ENCODE assay signal across 20 cellular contexts in the genomic region with DNA sequence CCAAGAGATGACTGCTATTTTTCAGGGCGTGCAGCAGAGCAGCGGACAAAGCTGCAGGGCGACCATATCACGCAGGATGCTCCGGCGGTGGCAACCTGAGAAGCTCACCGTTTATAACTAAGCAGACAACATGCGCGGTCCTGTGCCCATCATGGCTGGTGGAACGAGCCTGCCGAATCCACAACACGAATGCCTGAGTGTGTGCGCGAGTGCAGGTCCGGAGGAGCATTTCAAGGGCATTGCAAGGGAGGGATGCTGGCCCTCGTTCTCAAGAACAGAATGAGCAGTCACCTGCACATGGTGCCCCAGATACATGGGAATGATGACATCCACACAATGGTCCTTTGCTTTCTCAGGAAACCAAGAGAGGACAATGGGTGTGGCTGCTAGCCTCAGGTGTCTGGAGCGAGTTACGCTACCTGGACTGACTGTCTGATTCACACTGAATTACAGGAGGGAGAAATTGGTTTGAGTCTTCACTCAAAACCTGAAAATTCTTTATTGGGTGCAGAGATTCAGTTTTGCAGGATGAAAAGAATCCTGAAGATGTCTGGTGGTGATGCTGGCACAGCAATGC. TPM values are rescaled to one million over a fixed set of nuclear protein-coding genes. Genes with fewer than 3 reads are reported as not detected.
A peak's percentile ranks its signal among the peaks of the same experiment; 100 is the strongest.
DNase-seq lines count a peak whose midpoint lies in the region; ATAC-seq, FAIRE-seq and TF ChIP-seq lines count a peak whose summit lies in the region.
"Had no signal": no experiment of that assay in that cellular context is flagged by ENCODE, and none has a peak within 500 bp of the region (broad histone marks: within the 10 kb centered on the region; RNA-seq: fewer than 3 reads in every experiment).

No MANE protein-coding gene starts in this region.

- H3K27me3 ChIP-seq in tibial artery: no peaks in the 10 kb centered on the region

- no peaks in the 10 kb centered on the region for H3K9me3 ChIP-seq in kidney (ENCODE audit: control insufficient read depth in 1 of 2, low read length in 2 of 2)
- H3K9me3 ChIP-seq in tibial artery: no peaks in the 10 kb centered on the region

- peaks cover 22 to 37% of the 10 kb centered on the region in 2 donors for H3K4me1 ChIP-seq in kidney (ENCODE audit: control insufficient read depth in 1 of 2, insufficient read depth in 1 of 2, low read depth in 1 of 2, low read length in 2 of 2)
- H3K4me1 ChIP-seq in tibial artery: peaks cover 0 to 67% (median 40%) of the 10 kb centered on the region in 4 donors

- no peak for FAIRE-seq in kidney (lab: Jason Lieb, UNC)

- TF ChIP-seq CTCF in VCaP (conservative IDR thresholded peaks at IDR 0.05) (no peak), kidney (IDR thresholded peaks at IDR 0.05; ENCODE audit: borderline replicate concordance, extremely low read depth, insufficient read depth) (no peak), tibial artery (IDR thresholded peaks at IDR 0.05) (no peak)

- H3K27ac ChIP-seq in VCaP (peak overlapping the region; percentile 97), kidney (ENCODE audit: low read depth in 2 of 2, low read length in 2 of 2) (no peak overlapping the region), tibial artery (peak overlapping the region; percentile 5 to 21)
- H3K27ac ChIP-seq: coronary artery, KMS-11 had no signal

- intact Hi-C loops in left ventricle myocardium superior (cut with micrococcal nuclease): no loop called here
- intact Hi-C loops in Right ventricle myocardium superior (cut with DNase I): loop anchor here (5.0 kb wide), 1 partner anchor 36 kb away; no protein-coding TSS in a partner anchor
- intact Hi-C loops in kidney (cut with DNase I): no loop called here
- intact Hi-C loops in tibial artery (cut with DNase I; ENCODE audit: low total_unique reads): no loop called here

- ATAC-seq in left ventricle myocardium superior (peak; percentile 4), Right ventricle myocardium superior (ENCODE audit: poor library complexity) (no peak)
- ATAC-seq: activated CD4-positive, CD25-positive, alpha-beta regulatory T cell treated with anti-CD3 and anti-CD28 coated beads, Interleukin-2, amount 50 U/mL, for 24 hours; activated CD8-positive, alpha-beta T cell treated with anti-CD3 and anti-CD28 coated beads, Interleukin-2, amount 10 ng/mL, durations not matched to agents 7 days and 5 days had no signal

- H3K36me3 ChIP-seq in kidney (ENCODE audit: control insufficient read depth in 1 of 2, insufficient read depth in 2 of 2, low read length in 2 of 2) (no peaks in the 10 kb centered on the region), tibial artery (no peaks in the 10 kb centered on the region)

- no peak overlapping the region for H3K9ac ChIP-seq in kidney (ENCODE audit: low read length in 2 of 2)
- H3K9ac ChIP-seq: KMS-11 had no signal

- DNase-seq in left ventricle myocardium superior: no peak
- DNase-seq in Right ventricle myocardium superior: no peak
- peak; percentile 66 for DNase-seq in kidney
- DNase-seq in tibial artery: no peak
- DNase-seq in T1000 (lab: John Stamatoyannopoulos, UW): no peak
- no peak for DNase-seq in DMS 273 (lab: John Stamatoyannopoulos, UW; ENCODE audit: unreplicated experiment)
- DNase-seq in stimulated activated CD4-positive, alpha-beta T cell treated with anti-CD3 and anti-CD28 coated beads, Interleukin-4, amount 100 ng/mL, for 4 hours: no peak
- DNase-seq: activated CD8-positive, alpha-beta T cell treated with anti-CD3 and anti-CD28 coated beads, Interleukin-2, amount 10 ng/mL, durations not matched to agents 7 days and 5 days; activated T-cell treated with anti-CD3 and anti-CD28 coated beads, Interleukin-2, amount 50 U/mL, for 1 hour; midbrain; NCI-H1930; posterior cingulate gyrus; RPMI8226; stimulated activated naive CD4-positive, alpha-beta T cell; T-helper 9 cell had no signal

- no peak overlapping the region for H3K4me3 ChIP-seq in kidney (ENCODE audit: low read length in 2 of 2)
- no peak overlapping the region for H3K4me3 ChIP-seq in tibial artery
- H3K4me3 ChIP-seq: coronary artery, skin epidermis had no signal

RNA-seq across cellular contexts. Expression of a gene that starts 39.8 kb away (rescaled TPM):
- 47.8 TPM for total RNA-seq in left ventricle myocardium superior
- 51.4 TPM for total RNA-seq in Right ventricle myocardium superior
- 47.9 TPM for total RNA-seq in kidney
- polyA plus RNA-seq in kidney (ENCODE audit: insufficient read depth, low read depth, low replicate concordance): 7.4 TPM

Comparison
In these comparisons a context has a peak if more than half of its experiments do, and no peak if none do; other contexts are left out.
1. H3K27ac ChIP-seq: peak in VCaP (single experiment) and tibial artery (2 of 2); none in kidney (0 of 2).